In genomic region chr10:124653811-124654651, GRCh38 we compare ENCODE assay signal across 11 cellular contexts.
DNase-seq lines count a peak whose midpoint lies in the region; ATAC-seq lines count a peak whose summit lies in the region.
"Had no signal": no experiment of that assay in that cellular context is flagged by ENCODE, and none has a peak within 500 bp of the region (broad histone marks: within the 10 kb centered on the region; RNA-seq: fewer than 3 reads in every experiment).

No MANE protein-coding gene starts in this region.

- H2AFZ ChIP-seq in neuronal stem cell (ENCODE audit: low read length) = no peak overlapping the region
- H2AFZ ChIP-seq: hepatocyte had no signal

- H4K8ac ChIP-seq in neuronal stem cell (ENCODE audit: low read depth, low read length) = no peak overlapping the region

- H3K14ac ChIP-seq in neuronal stem cell (ENCODE audit: low read length) = no peak overlapping the region

- H3K4me1 ChIP-seq in BLaER1 treated with 17β-estradiol and CSF1 and Interleukin-3, amounts not matched to agents 10 nM and 100 nM = peaks cover 95 to 97% (median 96%) of the 10 kb centered on the region in 10 experiments
- peaks cover 8 to 25% of the 10 kb centered on the region in 2 donors for H3K4me1 ChIP-seq in neuronal stem cell (ENCODE audit: control insufficient read depth in 2 of 2, insufficient read depth in 1 of 2, low read depth in 1 of 2, low read length in 2 of 2)

- peak overlapping the region in 10 of 11 experiments; percentile 17 to 67 (median 56); a peak in 18 of 22 replicates for H3K9ac ChIP-seq in BLaER1 treated with 17β-estradiol and CSF1 and Interleukin-3, amounts not matched to agents 10 nM and 100 nM
- peak overlapping the region; percentile 7 for H3K9ac ChIP-seq in neuronal stem cell (ENCODE audit: low read depth, low read length, poor library complexity)

- peak overlapping the region; percentile 1 to 97 (median 74); a peak in 19 of 22 replicates for H3K27ac ChIP-seq in BLaER1 treated with 17β-estradiol and CSF1 and Interleukin-3, amounts not matched to agents 10 nM and 100 nM
- H3K27ac ChIP-seq in epithelial cell of prostate (peak overlapping the region; percentile 90), neuronal stem cell (replicated peaks; ENCODE audit: low read length) (no peak overlapping the region)
- H3K27ac ChIP-seq: cardiac muscle cell, hepatocyte had no signal

- peaks cover 4 to 90% (median 39%) of the 10 kb centered on the region in 11 experiments; a peak in 17 of 22 replicates for H4K20me1 ChIP-seq in BLaER1 treated with 17β-estradiol and CSF1 and Interleukin-3, amounts not matched to agents 10 nM and 100 nM

- H3K79me1 ChIP-seq in neuronal stem cell (ENCODE audit: low read depth, low read length) = peaks cover 8% of the 10 kb centered on the region

- no peak overlapping the region for H3K23ac ChIP-seq in neuronal stem cell (ENCODE audit: low read depth, low read length, poor library complexity)

- peak overlapping the region; percentile 3 for H2BK12ac ChIP-seq in neuronal stem cell (ENCODE audit: low read length)

- H4K91ac ChIP-seq in neuronal stem cell (ENCODE audit: low read depth, low read length, poor library complexity) = no peak overlapping the region

- no peak overlapping the region for H2BK15ac ChIP-seq in neuronal stem cell (ENCODE audit: low read length)

- no peak overlapping the region for H2BK120ac ChIP-seq in neuronal stem cell (ENCODE audit: low read depth, low read length)

- no peak for ATAC-seq in HG03432 (IDR thresholded peaks at IDR 0.05; ENCODE audit: unreplicated experiment)

- peak overlapping the region; percentile 76 to 100 (median 96) for H3K4me2 ChIP-seq in BLaER1 treated with 17β-estradiol and CSF1 and Interleukin-3, amounts not matched to agents 10 nM and 100 nM
- H3K4me2 ChIP-seq in neuronal stem cell (ENCODE audit: insufficient read depth, low read length, poor library complexity, severe bottlenecking) = no peak overlapping the region
- H3K4me2 ChIP-seq: hepatocyte had no signal

- DNase-seq in NCI-H2081 treated with DMSO at 0.1 percent for 48 hours (lab: John Stamatoyannopoulos, UW) = peak; percentile 23
- peak; percentile 26 for DNase-seq in epithelial cell of prostate (ENCODE audit: low read depth, low spot score)
- DNase-seq in neuronal stem cell (ENCODE audit: low spot score) = no peak
- DNase-seq in stimulated activated CD4-positive, alpha-beta T cell treated with anti-CD3 and anti-CD28 coated beads, Interleukin-4, amount 100 ng/mL, for 1 hour = no peak
- DNase-seq in HuH-7 (ENCODE audit: low spot score) = no peak
- no peak for DNase-seq in H7
- DNase-seq: NCI-H510A had no signal

- no peaks in the 10 kb centered on the region for H3K9me3 ChIP-seq in BLaER1 treated with 17β-estradiol and CSF1 and Interleukin-3, amounts not matched to agents 10 nM and 100 nM (replicated peaks in 1 of 11)
- H3K9me3 ChIP-seq in neuronal stem cell (replicated peaks in 1 of 2; ENCODE audit: control insufficient read depth in 2 of 2, insufficient read depth in 1 of 2, low read depth in 1 of 2, low read length in 2 of 2) = no peaks in the 10 kb centered on the region

- no peak overlapping the region for H3K4me3 ChIP-seq in BLaER1 treated with 17β-estradiol and CSF1 and Interleukin-3, amounts not matched to agents 10 nM and 100 nM
- H3K4me3 ChIP-seq in neuronal stem cell (ENCODE audit: low read length in 2 of 2) (no peak overlapping the region), H7 (ENCODE audit: insufficient read depth, low read depth, low read length) (no peak overlapping the region)
- H3K4me3 ChIP-seq: cardiac muscle cell, hepatocyte had no signal

- no peak overlapping the region for H2BK5ac ChIP-seq in neuronal stem cell (ENCODE audit: low read length)

- H3K18ac ChIP-seq in neuronal stem cell (ENCODE audit: low read length) = peak overlapping the region; percentile 84

- H2AK5ac ChIP-seq in neuronal stem cell (ENCODE audit: low read depth, low read length) = peak overlapping the region; percentile 61

- WGBS in neuronal stem cell (ENCODE audit: extremely low coverage in 2 of 2, insufficient read length in 2 of 2, insufficient replicate concordance in 1 of 2), 2 donors = no CpG with 5 or more reads among the region's 17 CpGs

- no peak overlapping the region for H3K4ac ChIP-seq in neuronal stem cell (ENCODE audit: low read length)

- H3K36me3 ChIP-seq in BLaER1 treated with 17β-estradiol and CSF1 and Interleukin-3, amounts not matched to agents 10 nM and 100 nM = peaks cover 0 to 39% (median 8%) of the 10 kb centered on the region in 11 experiments; a peak in 9 of 22 replicates
- H3K36me3 ChIP-seq in neuronal stem cell (replicated peaks in 1 of 2; ENCODE audit: control insufficient read depth in 2 of 2, insufficient read depth in 2 of 2, low read length in 2 of 2) = peaks cover 8 to 29% of the 10 kb centered on the region in 2 donors
- H3K36me3 ChIP-seq in H7 (replicated peaks; ENCODE audit: control insufficient read depth, insufficient read depth, low read length) = no peaks in the 10 kb centered on the region
- H3K36me3 ChIP-seq: cardiac muscle cell had no signal

- no peaks in the 10 kb centered on the region for H3K27me3 ChIP-seq in BLaER1 treated with 17β-estradiol and CSF1 and Interleukin-3, amounts not matched to agents 10 nM and 100 nM
- no peaks in the 10 kb centered on the region for H3K27me3 ChIP-seq in neuronal stem cell (ENCODE audit: control insufficient read depth in 3 of 3, insufficient read depth in 3 of 3, low read depth in 1 of 3, low read length in 3 of 3)
- no peaks in the 10 kb centered on the region for H3K27me3 ChIP-seq in H7 (ENCODE audit: control insufficient read depth, insufficient read depth, low read length)
- H3K27me3 ChIP-seq: cardiac muscle cell, hepatocyte had no signal

Comparison
In these comparisons a context has a peak if more than half of its experiments do, and no peak if none do; other contexts are left out.
1. DNase-seq: peak in NCI-H2081 treated with DMSO at 0.1 percent for 48 hours (single experiment) and epithelial cell of prostate (single experiment); none in neuronal stem cell (single experiment), stimulated activated CD4-positive, alpha-beta T cell treated with anti-CD3 and anti-CD28 coated beads, Interleukin-4, amount 100 ng/mL, for 1 hour (single experiment), HuH-7 (single experiment) and H7 (single experiment).